Comparison of ENCODE assay signal across 13 cellular contexts in genomic region chr2:241777686-241778627, GRCh38. TPM values are rescaled to one million over a fixed set of nuclear protein-coding genes. Genes with fewer than 3 reads are reported as not detected.
DNase-seq lines count a peak whose midpoint lies in the region; ATAC-seq and TF ChIP-seq lines count a peak whose summit lies in the region.
"Had no signal": no experiment of that assay in that cellular context is flagged by ENCODE, and none has a peak within 500 bp of the region (broad histone marks: within the 10 kb centered on the region; RNA-seq: fewer than 3 reads in every experiment).

No MANE protein-coding gene starts in this region.

- peaks cover 5% of the 10 kb centered on the region for H3K27me3 Mint-ChIP-seq in endothelial cell (ENCODE audit: unreplicated experiment)
- H3K27me3 Mint-ChIP-seq in stimulated activated memory B cell treated with anti-CD40 and anti-IgM and Interleukin-4, amounts not matched to agents 10 μg/mL and 1 μg/mL and 100 μg/mL, for 72 hours, result peaks cover 28% of the 10 kb centered on the region
- H3K27me3 Mint-ChIP-seq: CD4-positive, CD25-positive, alpha-beta regulatory T cell had no signal

- TF ChIP-seq CTCF in GM13976 (IDR thresholded peaks at IDR 0.05; ENCODE audit: borderline replicate concordance, control extremely low read depth, extremely low read depth, insufficient read depth, missing control alignments) (no peak), endothelial cell (IDR thresholded peaks at IDR 0.05; ENCODE audit: unreplicated experiment) (no peak)

- ATAC-seq in sciatic nerve (no peak), GM19324 (IDR thresholded peaks at IDR 0.05; ENCODE audit: low FRiP score, unreplicated experiment) (no peak)
- no peak for ATAC-seq in stimulated activated memory B cell treated with anti-CD40 and anti-IgM and Interleukin-4, amounts not matched to agents 10 μg/mL and 1 μg/mL and 100 μg/mL, for 72 hours

- peaks cover 3% of the 10 kb centered on the region for H3K36me3 Mint-ChIP-seq in endothelial cell (ENCODE audit: low read depth, unreplicated experiment)
- no peaks in the 10 kb centered on the region for H3K36me3 Mint-ChIP-seq in stimulated activated memory B cell treated with anti-CD40 and anti-IgM and Interleukin-4, amounts not matched to agents 10 μg/mL and 1 μg/mL and 100 μg/mL, for 72 hours
- H3K36me3 Mint-ChIP-seq: CD4-positive, CD25-positive, alpha-beta regulatory T cell had no signal

- H3K27me3 ChIP-seq in NT2/D1 (ENCODE audit: insufficient read depth, insufficient read length), result no peaks in the 10 kb centered on the region

- in situ Hi-C loops in GM13976 (cut with MboI; ENCODE audit: low sequenced_read_pairs, unreplicated experiment), result no loop called here

- DNase-seq in GM13976 (ENCODE audit: low spot score), result peak; percentile 32
- no peak for DNase-seq in NT2/D1 (ENCODE audit: low read depth, low spot score)
- DNase-seq in endothelial cell (ENCODE audit: low spot score), result peak; percentile 5
- peak; percentile 48 for DNase-seq in sciatic nerve (ENCODE audit: low spot score)
- DNase-seq in NCI-H128 (lab: John Stamatoyannopoulos, UW; ENCODE audit: unreplicated experiment), result no peak
- DNase-seq: CD4-positive, CD25-positive, alpha-beta regulatory T cell; KBM-7; NCI-H1436 had no signal

- H3K27ac Mint-ChIP-seq in endothelial cell (ENCODE audit: unreplicated experiment), result no peak overlapping the region
- H3K27ac Mint-ChIP-seq in stimulated activated memory B cell treated with anti-CD40 and anti-IgM and Interleukin-4, amounts not matched to agents 10 μg/mL and 1 μg/mL and 100 μg/mL, for 72 hours, result no peak overlapping the region
- H3K27ac Mint-ChIP-seq: CD4-positive, CD25-positive, alpha-beta regulatory T cell had no signal

- peaks cover 25% of the 10 kb centered on the region for H3K9me3 ChIP-seq in NT2/D1 (ENCODE audit: insufficient read depth, low read length)
- H3K9me3 ChIP-seq: prostate gland, tibial artery had no signal

- H3K36me3 ChIP-seq in NT2/D1 (ENCODE audit: insufficient read depth, insufficient read length, low read length), result no peaks in the 10 kb centered on the region
- H3K36me3 ChIP-seq: prostate gland, tibial artery had no signal

- H3K4me3 Mint-ChIP-seq in endothelial cell (ENCODE audit: unreplicated experiment), result no peak overlapping the region
- H3K4me3 Mint-ChIP-seq in stimulated activated memory B cell treated with anti-CD40 and anti-IgM and Interleukin-4, amounts not matched to agents 10 μg/mL and 1 μg/mL and 100 μg/mL, for 72 hours, result no peak overlapping the region
- H3K4me3 Mint-ChIP-seq: CD4-positive, CD25-positive, alpha-beta regulatory T cell had no signal

- intact Hi-C loops in sciatic nerve (cut with DNase I), result no loop called here

- peak overlapping the region; percentile 53 for H3K9ac ChIP-seq in NT2/D1 (ENCODE audit: insufficient read length, low read depth)

- H3K4me3 ChIP-seq in NT2/D1 (ENCODE audit: insufficient read length, low read depth), result no peak overlapping the region
- H3K4me3 ChIP-seq: prostate gland, tibial artery had no signal

- peaks cover 35% of the 10 kb centered on the region for H3K4me1 ChIP-seq in NT2/D1 (ENCODE audit: insufficient read depth, insufficient read length)
- H3K4me1 ChIP-seq: tibial artery had no signal

- H3K4me1 Mint-ChIP-seq in endothelial cell (ENCODE audit: unreplicated experiment), result no peaks in the 10 kb centered on the region
- peaks cover 3% of the 10 kb centered on the region for H3K4me1 Mint-ChIP-seq in stimulated activated memory B cell treated with anti-CD40 and anti-IgM and Interleukin-4, amounts not matched to agents 10 μg/mL and 1 μg/mL and 100 μg/mL, for 72 hours

- H3K9me3 Mint-ChIP-seq in endothelial cell (ENCODE audit: unreplicated experiment), result peaks cover 4% of the 10 kb centered on the region
- no peaks in the 10 kb centered on the region for H3K9me3 Mint-ChIP-seq in stimulated activated memory B cell treated with anti-CD40 and anti-IgM and Interleukin-4, amounts not matched to agents 10 μg/mL and 1 μg/mL and 100 μg/mL, for 72 hours

RNA-seq across cellular contexts. Expression of gene GAL3ST2, which starts 1.3 kb away (rescaled TPM):
- total RNA-seq in endothelial cell (ENCODE audit: unreplicated experiment) (not detected), sciatic nerve (not detected)
- total RNA-seq: endothelial cell of umbilical vein had no signal

RNA-seq across cellular contexts. Expression of gene NEU4, which starts 31.0 kb away (rescaled TPM):
- total RNA-seq in endothelial cell (ENCODE audit: unreplicated experiment) (0.33 TPM), sciatic nerve (not detected)
- total RNA-seq: endothelial cell of umbilical vein had no signal

RNA-seq across cellular contexts. Expression of gene D2HGDH, which starts 43.5 kb away (rescaled TPM):
- total RNA-seq in endothelial cell (ENCODE audit: unreplicated experiment), result 11.4 TPM
- total RNA-seq in sciatic nerve, result 34.0 TPM

Comparison
In these comparisons a context has a peak if more than half of its experiments do, and no peak if none do; other contexts are left out.
1. DNase-seq: peak in GM13976 (single experiment), endothelial cell (single experiment) and sciatic nerve (single experiment); none in NT2/D1 (single experiment) and NCI-H128 (single experiment).